ENCODE assay signal across 9 cellular contexts in the genomic region with DNA sequence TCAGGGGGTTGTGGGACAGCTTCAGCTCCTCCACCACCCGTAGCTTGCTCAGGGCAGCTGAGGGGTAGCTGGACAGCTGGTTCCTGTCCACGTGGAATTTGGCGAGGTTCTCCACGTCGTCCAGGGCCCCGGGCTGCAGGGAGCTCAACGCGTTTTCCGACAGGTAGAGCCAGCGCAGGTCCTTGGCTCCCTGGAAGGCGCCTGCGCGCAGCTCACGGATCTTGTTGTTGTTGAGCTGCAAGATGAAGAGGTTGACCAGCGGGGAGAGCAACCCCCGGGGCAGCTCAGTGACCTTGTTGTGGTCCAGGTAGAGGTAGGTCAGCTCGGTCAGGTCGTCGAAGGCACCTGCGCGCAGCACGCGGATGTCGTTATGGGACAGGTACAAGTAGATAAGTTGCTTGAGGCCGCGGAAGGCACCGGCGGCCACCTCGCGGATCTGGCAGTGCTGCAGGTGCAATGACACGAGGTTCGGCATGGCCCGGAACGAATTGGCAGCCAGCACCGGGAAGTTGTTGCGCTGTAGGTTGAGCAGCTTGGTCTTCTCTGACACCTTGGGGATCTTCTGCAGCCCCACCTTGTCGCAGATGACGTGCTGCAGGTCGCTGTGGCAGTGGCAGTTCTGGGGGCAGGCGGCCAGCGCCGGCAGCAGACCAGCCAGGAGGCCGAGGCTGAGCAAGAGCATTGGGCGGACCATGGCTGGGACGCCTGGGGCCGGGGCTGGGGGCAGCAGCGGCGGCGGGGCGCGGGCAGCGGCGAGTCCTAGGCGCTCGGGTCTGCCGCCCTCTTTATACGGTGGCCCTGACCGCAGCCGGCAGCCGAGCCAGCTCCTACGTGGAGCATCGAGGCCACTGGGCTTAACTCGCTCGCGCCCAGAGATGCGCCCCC. TPM values are rescaled to one million over a fixed set of nuclear protein-coding genes. Genes with fewer than 3 reads are reported as not detected.
DNase-seq lines count a peak whose midpoint lies in the region; ATAC-seq and TF ChIP-seq lines count a peak whose summit lies in the region.
"Had no signal": no experiment of that assay in that cellular context is flagged by ENCODE, and none has a peak within 500 bp of the region (broad histone marks: within the 10 kb centered on the region; RNA-seq: fewer than 3 reads in every experiment).

A gene with protein sequence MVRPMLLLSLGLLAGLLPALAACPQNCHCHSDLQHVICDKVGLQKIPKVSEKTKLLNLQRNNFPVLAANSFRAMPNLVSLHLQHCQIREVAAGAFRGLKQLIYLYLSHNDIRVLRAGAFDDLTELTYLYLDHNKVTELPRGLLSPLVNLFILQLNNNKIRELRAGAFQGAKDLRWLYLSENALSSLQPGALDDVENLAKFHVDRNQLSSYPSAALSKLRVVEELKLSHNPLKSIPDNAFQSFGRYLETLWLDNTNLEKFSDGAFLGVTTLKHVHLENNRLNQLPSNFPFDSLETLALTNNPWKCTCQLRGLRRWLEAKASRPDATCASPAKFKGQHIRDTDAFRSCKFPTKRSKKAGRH (minus strand): TSS at position 761 of the 885 bp plus-strand sequence. CDS start 67 bp downstream, at position 694.

- no peaks in the 10 kb centered on the region for H4K20me1 ChIP-seq in OCI-LY7 (ENCODE audit: insufficient read depth, low read length)

- no peaks in the 10 kb centered on the region for H3K9me3 Mint-ChIP-seq in natural killer cell
- no peaks in the 10 kb centered on the region for H3K9me3 Mint-ChIP-seq in activated CD4-positive, alpha-beta T cell treated with anti-CD3 and anti-CD28 coated beads, Interleukin-2, amount 10 ng/mL, durations not matched to agents 24 days and 14 days
- H3K9me3 Mint-ChIP-seq: activated naive CD4-positive, alpha-beta T cell treated with anti-CD3 and anti-CD28 coated beads, Interleukin-2, amount 50 U/mL, for 72 hours had no signal

- H3K9me2 ChIP-seq in OCI-LY7 (ENCODE audit: insufficient read depth, low read length), result no peaks in the 10 kb centered on the region

- H3K36me3 Mint-ChIP-seq in natural killer cell, result no peaks in the 10 kb centered on the region
- no peaks in the 10 kb centered on the region for H3K36me3 Mint-ChIP-seq in activated CD4-positive, alpha-beta T cell treated with anti-CD3 and anti-CD28 coated beads, Interleukin-2, amount 10 ng/mL, durations not matched to agents 24 days and 14 days (ENCODE audit: low read depth)
- H3K36me3 Mint-ChIP-seq: activated naive CD4-positive, alpha-beta T cell treated with anti-CD3 and anti-CD28 coated beads, Interleukin-2, amount 50 U/mL, for 72 hours had no signal

- H3K27ac ChIP-seq in A673 (ENCODE audit: low read depth, low read length, poor library complexity, severe bottlenecking), result no peak within 1 kb of the TSS
- H3K27ac ChIP-seq in HUES6 (ENCODE audit: low read depth, low read length), result no peak within 1 kb of the TSS
- H3K27ac ChIP-seq in OCI-LY7 (ENCODE audit: low read depth, low read length, poor library complexity, severe bottlenecking), result no peak within 1 kb of the TSS

- intact Hi-C loops in A673 (cut with micrococcal nuclease; ENCODE audit: unreplicated experiment), result no loop called here
- intact Hi-C loops in natural killer cell (cut with micrococcal nuclease), result no loop called here
- intact Hi-C loops in OCI-LY7 (cut with micrococcal nuclease; ENCODE audit: unreplicated experiment), result no loop called here
- intact Hi-C loops in activated CD4-positive, alpha-beta T cell treated with anti-CD3 and anti-CD28 coated beads, Interleukin-2, amount 10 ng/mL, durations not matched to agents 24 days and 14 days (cut with micrococcal nuclease), result no loop called here

- CTCF ChIA-PET in A673 (lab: Charles Lee) (interaction anchor here (0.6 kb wide), 1 partner anchor 21 kb away, joined by 4 read pairs; no protein-coding TSS in a partner anchor), OCI-LY7 (lab: Charles Lee; ENCODE audit: unreplicated experiment) (interaction anchor here (0.5 kb wide), 1 partner anchor 10 kb away, joined by 9 read pairs; no protein-coding TSS in a partner anchor)

- H3K79me2 ChIP-seq in OCI-LY7 (ENCODE audit: insufficient read depth, low read depth, low read length), result no peaks in the 10 kb centered on the region

- H3K9me3 ChIP-seq in A673 (ENCODE audit: low read depth, low read length, poor library complexity, severe bottlenecking), result no peaks in the 10 kb centered on the region
- H3K9me3 ChIP-seq in HUES6 (ENCODE audit: control insufficient read depth, insufficient read depth, low read depth, low read length), result no peaks in the 10 kb centered on the region
- no peaks in the 10 kb centered on the region for H3K9me3 ChIP-seq in OCI-LY7 (ENCODE audit: low read length)

- H3K4me3 Mint-ChIP-seq in natural killer cell, result peak within 1 kb of the TSS; percentile 69
- H3K4me3 Mint-ChIP-seq in activated CD4-positive, alpha-beta T cell treated with anti-CD3 and anti-CD28 coated beads, Interleukin-2, amount 10 ng/mL, durations not matched to agents 24 days and 14 days, result no peak within 1 kb of the TSS

- POLR2A ChIA-PET in A673 (lab: Charles Lee; ENCODE audit: low non-redundant PET) (no interaction called here), OCI-LY7 (lab: Charles Lee) (interaction anchor here (0.6 kb wide), 1 partner anchor 1580 kb away, joined by 3 read pairs; no protein-coding TSS in a partner anchor)

- H3K4me1 ChIP-seq in A673 (ENCODE audit: insufficient read depth, low read length, poor library complexity, severe bottlenecking) (peaks cover 11% of the 10 kb centered on the region), HUES6 (ENCODE audit: control insufficient read depth, insufficient read depth, low read length) (peaks cover 14% of the 10 kb centered on the region), OCI-LY7 (ENCODE audit: insufficient read depth, low read length, poor library complexity, severe bottlenecking) (peaks cover 3% of the 10 kb centered on the region)

- H3K4me3 ChIP-seq in A673 (ENCODE audit: low read depth, low read length, poor library complexity, severe bottlenecking) (peak within 1 kb of the TSS; percentile 44), HUES6 (ENCODE audit: low read depth, low read length) (peak within 1 kb of the TSS; percentile 50), fibroblast of pulmonary artery (replicated peaks; ENCODE audit: low read depth, low read length) (peak within 1 kb of the TSS; percentile 28), OCI-LY7 (ENCODE audit: low read depth, low read length, poor library complexity, severe bottlenecking) (no peak within 1 kb of the TSS)

- no TSS peak for BruUV-seq in A673 (replicated peaks; lab: Mats Ljungman, UMichigan)
- BruUV-seq in OCI-LY7 (replicated peaks; lab: Mats Ljungman, UMichigan), result no TSS peak

- ATAC-seq in natural killer cell (peak in 2 of 3 donors; percentile 46 to 59), GM21529 (IDR thresholded peaks at IDR 0.05; ENCODE audit: unreplicated experiment) (no peak)

- H3K9ac ChIP-seq in HUES6 (ENCODE audit: low read length), result no peak within 1 kb of the TSS

- H3K36me3 ChIP-seq in A673 (ENCODE audit: insufficient read depth, low read length, poor library complexity, severe bottlenecking), result no peaks in the 10 kb centered on the region
- peaks cover 3% of the 10 kb centered on the region; the same call in 1 of the 2 replicates for H3K36me3 ChIP-seq in HUES6 (ENCODE audit: control insufficient read depth, insufficient read depth, low read length)
- no peaks in the 10 kb centered on the region for H3K36me3 ChIP-seq in OCI-LY7 (ENCODE audit: insufficient read depth, low read length)

- peaks cover 5 to 12% of the 10 kb centered on the region in 2 donors for H3K4me1 Mint-ChIP-seq in natural killer cell
- peaks cover 3% of the 10 kb centered on the region for H3K4me1 Mint-ChIP-seq in activated CD4-positive, alpha-beta T cell treated with anti-CD3 and anti-CD28 coated beads, Interleukin-2, amount 10 ng/mL, durations not matched to agents 24 days and 14 days

- no peak within 1 kb of the TSS for H3K27ac Mint-ChIP-seq in natural killer cell
- H3K27ac Mint-ChIP-seq in activated CD4-positive, alpha-beta T cell treated with anti-CD3 and anti-CD28 coated beads, Interleukin-2, amount 10 ng/mL, durations not matched to agents 24 days and 14 days, result no peak within 1 kb of the TSS
- H3K27ac Mint-ChIP-seq: activated naive CD4-positive, alpha-beta T cell treated with anti-CD3 and anti-CD28 coated beads, Interleukin-2, amount 50 U/mL, for 72 hours had no signal

- H3K27me3 ChIP-seq in A673 (replicated peaks; ENCODE audit: insufficient read depth, low read depth, low read length, poor library complexity), result peaks cover 23% of the 10 kb centered on the region
- H3K27me3 ChIP-seq in HUES6 (ENCODE audit: control insufficient read depth, insufficient read depth, low read length), result peaks cover 24% of the 10 kb centered on the region

- H3K27me3 Mint-ChIP-seq in natural killer cell (ENCODE audit: low read depth in 2 of 2), result peaks cover 13 to 14% of the 10 kb centered on the region in 2 donors
- peaks cover 22% of the 10 kb centered on the region for H3K27me3 Mint-ChIP-seq in activated CD4-positive, alpha-beta T cell treated with anti-CD3 and anti-CD28 coated beads, Interleukin-2, amount 10 ng/mL, durations not matched to agents 24 days and 14 days

- no peak within 1 kb of the TSS for H3K4me2 ChIP-seq in OCI-LY7 (ENCODE audit: low read length)

- H2AFZ ChIP-seq in OCI-LY7 (ENCODE audit: low read length), result no peak within 1 kb of the TSS

- TF ChIP-seq CTCF in A673 (conservative IDR thresholded peaks at IDR 0.05; ENCODE audit: low read depth, low read length), result no peak
- no peak for TF ChIP-seq CTCF in fibroblast of pulmonary artery (IDR thresholded peaks at IDR 0.05; ENCODE audit: low read length, missing control alignments)
- TF ChIP-seq CTCF in natural killer cell (IDR thresholded peaks at IDR 0.05), result no peak
- no peak for TF ChIP-seq CTCF in OCI-LY7 (conservative IDR thresholded peaks at IDR 0.05; ENCODE audit: low read length)

- DNase-seq in A673 (ENCODE audit: low spot score) (no peak), fibroblast of pulmonary artery (ENCODE audit: low read depth) (no peak), natural killer cell (no peak), OCI-LY7 (ENCODE audit: low spot score) (no peak), NCI-H774 (lab: John Stamatoyannopoulos, UW) (no peak)
- no peak for DNase-seq in activated CD4-positive, alpha-beta T cell treated with anti-CD3 and anti-CD28 coated beads, Interleukin-2, amount 10 ng/mL, durations not matched to agents 24 days and 14 days

RNA-seq across cellular contexts. Expression of the gene that starts here (rescaled TPM):
- 0.17 TPM in 1 of 2 replicates, not detected in the other for total RNA-seq in A673 (2021)
- total RNA-seq in natural killer cell, result under 1 TPM in 1 of 3 donors, not detected in 2; 0.60 TPM
- not detected in 2 replicates for total RNA-seq in OCI-LY7 (2014; rRNA removed; shearing (Covaris generic))
- not detected in 2 replicates for total RNA-seq in OCI-LY7 (2022)
- total RNA-seq in activated CD4-positive, alpha-beta T cell treated with anti-CD3 and anti-CD28 coated beads, Interleukin-2, amount 10 ng/mL, durations not matched to agents 24 days and 14 days, result not detected in 2 replicates
- total RNA-seq: activated naive CD4-positive, alpha-beta T cell treated with anti-CD3 and anti-CD28 coated beads, Interleukin-2, amount 50 U/mL, for 72 hours had no signal

Comparison
In these comparisons a context has a peak if more than half of its experiments do, and no peak if none do; other contexts are left out.
1. Peak in ATAC-seq in natural killer cell; RNA of the gene not detected or under 1 TPM.